In the genomic region with DNA sequence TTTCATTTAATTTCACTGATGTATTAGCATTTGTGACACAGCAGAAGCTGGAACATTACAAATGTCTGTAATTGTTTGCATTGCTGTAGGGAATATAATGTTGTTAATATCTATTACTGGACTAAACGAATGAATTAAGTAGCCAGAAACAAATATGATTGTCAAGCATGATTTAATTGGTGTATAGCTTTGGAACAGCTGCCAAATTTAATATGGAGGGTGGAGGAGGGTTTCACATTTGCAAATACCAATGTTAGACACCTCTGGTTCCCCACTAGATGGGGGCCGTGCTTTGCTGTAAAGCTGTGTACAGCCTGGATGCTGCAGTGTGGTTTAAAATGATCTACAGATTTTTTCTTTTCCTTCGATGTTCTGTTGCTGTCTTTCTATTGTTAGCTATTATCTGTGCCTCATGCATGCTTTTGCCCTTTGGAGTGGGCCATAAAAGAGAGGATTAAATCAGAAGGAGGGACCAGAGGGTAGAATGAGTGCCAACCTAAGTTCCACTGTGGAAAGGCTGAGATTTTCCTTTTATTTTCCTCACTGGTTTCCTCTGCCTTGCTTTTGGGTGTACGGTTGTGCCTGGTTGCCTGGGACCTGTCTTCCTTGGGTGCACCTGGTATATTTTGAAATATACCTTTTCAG, we compare ENCODE assay signal across 10 cellular contexts.
DNase-seq lines count a peak whose midpoint lies in the region; TF ChIP-seq lines count a peak whose summit lies in the region.
"Had no signal": no experiment of that assay in that cellular context is flagged by ENCODE, and none has a peak within 500 bp of the region (broad histone marks: within the 10 kb centered on the region; RNA-seq: fewer than 3 reads in every experiment).

No MANE protein-coding gene starts in this region.

- DNase-seq in DMS53 (lab: John Stamatoyannopoulos, UW): peak; percentile 14
- no peak for DNase-seq in DMS53 treated with DMSO at 0.1 percent for 48 hours (lab: John Stamatoyannopoulos, UW; ENCODE audit: unreplicated experiment)
- DNase-seq in NCI-H345 treated with DMSO at 0.1 percent for 48 hours (lab: John Stamatoyannopoulos, UW; ENCODE audit: unreplicated experiment): peak; percentile 14
- peak; percentile 26 to 36 for DNase-seq in cardiac fibroblast (ENCODE audit: low read depth in 2 of 2)
- peak; percentile 51 for DNase-seq in retina
- DNase-seq in AML-193 (lab: John Stamatoyannopoulos, UW): no peak
- no peak for DNase-seq in dedifferentiated amniotic fluid mesenchymal stem cell (ENCODE audit: extremely low spot score)
- DNase-seq in NOMO-1 treated with dmso at 0.1 percent for 144 hours (lab: John Stamatoyannopoulos, UW; ENCODE audit: unreplicated experiment): no peak
- DNase-seq: activated CD4-positive, alpha-beta T cell treated with anti-CD3 and anti-CD28 coated beads for 4 hours had no signal

- peak; percentile 22 for TF ChIP-seq CTCF in cardiac fibroblast (IDR thresholded peaks at IDR 0.05; ENCODE audit: low read depth, low read length)

- H3K4me3 ChIP-seq in cardiac fibroblast (replicated peaks in 1 of 2; ENCODE audit: low read depth in 2 of 2, low read length in 2 of 2): no peak overlapping the region
- H3K4me3 ChIP-seq: esophagus muscularis mucosa had no signal

Comparison
In these comparisons a context has a peak if more than half of its experiments do, and no peak if none do; other contexts are left out.
1. DNase-seq: peak in DMS53 (single experiment), NCI-H345 treated with DMSO at 0.1 percent for 48 hours (single experiment), cardiac fibroblast (2 of 2) and retina (single experiment); none in DMS53 treated with DMSO at 0.1 percent for 48 hours (single experiment), AML-193 (0 of 2), dedifferentiated amniotic fluid mesenchymal stem cell (single experiment) and NOMO-1 treated with dmso at 0.1 percent for 144 hours (single experiment).